12 cellular contexts compared by ENCODE assay signal in genomic region chr1:29793653-29794348, GRCh38.
DNase-seq lines count a peak whose midpoint lies in the region; ATAC-seq, FAIRE-seq and TF ChIP-seq lines count a peak whose summit lies in the region.
"Had no signal": no experiment of that assay in that cellular context is flagged by ENCODE, and none has a peak within 500 bp of the region (broad histone marks: within the 10 kb centered on the region; RNA-seq: fewer than 3 reads in every experiment).

No MANE protein-coding gene starts in this region.

- in situ Hi-C loops in K562 (cut with MboI) = loop anchor here (10.0 kb wide), 1 partner anchor 291 kb away; no protein-coding TSS in a partner anchor

- TF ChIP-seq EP300 in K562 (IDR thresholded peaks at IDR 0.05; ENCODE audit: low read length) = no peak

- no peak overlapping the region for H3K27ac Mint-ChIP-seq in activated CD8-positive, alpha-beta memory T cell treated with anti-CD3 and anti-CD28 coated beads, Interleukin-2, amount 10 ng/mL, durations not matched to agents 7 days and 5 days
- peak overlapping the region; percentile 44 for H3K27ac Mint-ChIP-seq in type B pancreatic cell
- H3K27ac Mint-ChIP-seq: CD8-positive, alpha-beta memory T cell had no signal

- H3K27me3 Mint-ChIP-seq in activated CD8-positive, alpha-beta memory T cell treated with anti-CD3 and anti-CD28 coated beads, Interleukin-2, amount 10 ng/mL, durations not matched to agents 7 days and 5 days = no peaks in the 10 kb centered on the region
- H3K27me3 Mint-ChIP-seq in type B pancreatic cell = peaks cover 4% of the 10 kb centered on the region

- no peaks in the 10 kb centered on the region for H3K9me3 ChIP-seq in K562 (replicated peaks; ENCODE audit: control insufficient read depth, insufficient read depth, low read depth, low read length)
- H3K9me3 ChIP-seq: SJCRH30 had no signal

- H3K9ac ChIP-seq in K562 (ENCODE audit: insufficient read depth in 1 of 2, low read depth in 2 of 2, low read length in 2 of 2) = no peak overlapping the region
- H3K9ac ChIP-seq: KMS-11 had no signal

- no peaks in the 10 kb centered on the region for H3K36me3 ChIP-seq in K562 (ENCODE audit: control insufficient read depth, insufficient read depth, low read length)
- H3K36me3 ChIP-seq: SJCRH30 had no signal

- no peak for TF ChIP-seq CTCF in K562 (IDR thresholded peaks at IDR 0.05 in 2 of 3, conservative IDR thresholded peaks at IDR 0.05 in 1 of 3; ENCODE audit: insufficient read depth in 2 of 3, low read depth in 1 of 3, low read length in 3 of 3)
- TF ChIP-seq CTCF in type B pancreatic cell (conservative IDR thresholded peaks at IDR 0.05) = no peak

- H3K27ac ChIP-seq in K562 (ENCODE audit: extremely low read depth, low read depth, low read length) = no peak overlapping the region
- H3K27ac ChIP-seq: KMS-11, SJCRH30 had no signal

- TF ChIP-seq POLR2A in K562 (conservative IDR thresholded peaks at IDR 0.05) = no peak

- no peaks in the 10 kb centered on the region for H3K79me2 ChIP-seq in K562 (ENCODE audit: control insufficient read depth, insufficient read depth, low read length)

- H4K20me1 ChIP-seq in K562 (replicated peaks; ENCODE audit: control insufficient read depth, insufficient read depth, low read length) = no peaks in the 10 kb centered on the region

- no peaks in the 10 kb centered on the region for H3K4me1 Mint-ChIP-seq in activated CD8-positive, alpha-beta memory T cell treated with anti-CD3 and anti-CD28 coated beads, Interleukin-2, amount 10 ng/mL, durations not matched to agents 7 days and 5 days
- H3K4me1 Mint-ChIP-seq in type B pancreatic cell (ENCODE audit: unreplicated experiment) = peaks cover 6% of the 10 kb centered on the region
- H3K4me1 Mint-ChIP-seq: CD8-positive, alpha-beta memory T cell had no signal

- no TSS peak for BruUV-seq in K562 (replicated peaks; lab: Mats Ljungman, UMichigan)

- no peaks in the 10 kb centered on the region for H3K27me3 ChIP-seq in K562 (ENCODE audit: control insufficient read depth in 2 of 2, insufficient read depth in 2 of 2, low read length in 2 of 2)
- H3K27me3 ChIP-seq: SJCRH30 had no signal

- H3K36me3 Mint-ChIP-seq in activated CD8-positive, alpha-beta memory T cell treated with anti-CD3 and anti-CD28 coated beads, Interleukin-2, amount 10 ng/mL, durations not matched to agents 7 days and 5 days = no peaks in the 10 kb centered on the region
- no peaks in the 10 kb centered on the region for H3K36me3 Mint-ChIP-seq in type B pancreatic cell
- H3K36me3 Mint-ChIP-seq: CD8-positive, alpha-beta memory T cell had no signal

- no peak overlapping the region for H3K4me3 ChIP-seq in K562
- H3K4me3 ChIP-seq: SJCRH30 had no signal

- FAIRE-seq in K562 (lab: Jason Lieb, UNC) = no peak
- FAIRE-seq: G401.6 had no signal

- no peak for ATAC-seq in activated CD8-positive, alpha-beta memory T cell treated with anti-CD3 and anti-CD28 coated beads, Interleukin-2, amount 10 ng/mL, durations not matched to agents 7 days and 5 days
- ATAC-seq in K562 (peak; percentile 59), GM18909 (IDR thresholded peaks at IDR 0.05; ENCODE audit: poor library complexity, unreplicated experiment) (no peak)

- intact Hi-C loops in K562 (cut with micrococcal nuclease) = loop anchor here (1.0 to 5.0 kb wide), 4 partner anchors 56 to 586 kb away; no protein-coding TSS in a partner anchor

- H3K9me1 ChIP-seq in K562 (ENCODE audit: control insufficient read depth, insufficient read depth, low read length) = no peaks in the 10 kb centered on the region

- 5% methylated on average over 8 of the region's 8 CpGs for WGBS in K562 (ENCODE audit: insufficient coverage, low coverage, missing lambda C conversion rate)

- no peaks in the 10 kb centered on the region for H3K4me1 ChIP-seq in K562 (replicated peaks in 1 of 2; ENCODE audit: control insufficient read depth in 2 of 2, insufficient read depth in 2 of 2, low read length in 2 of 2)
- H3K4me1 ChIP-seq: SJCRH30 had no signal

- POLR2A ChIA-PET in HEK293T (lab: Yijun Ruan, JAX) (no interaction called here), K562 (lab: Yijun Ruan, JAX) (interaction anchor here (0.8 kb wide), 1 partner anchor 11 kb away, joined by 5 read pairs; no protein-coding TSS in a partner anchor)

- TF ChIP-seq RAD21 in K562 (CRISPR knock-in tag; conservative IDR thresholded peaks at IDR 0.05 in 1 of 2, IDR thresholded peaks at IDR 0.05 in 1 of 2) = no peak

- CTCF ChIA-PET in activated CD8-positive, alpha-beta memory T cell treated with anti-CD3 and anti-CD28 coated beads, Interleukin-2, amount 10 ng/mL, durations not matched to agents 7 days and 5 days (lab: Charles Lee) = interaction anchor here (0.8 to 2.9 kb wide), 8 partner anchors 10 to 587 kb away, joined by 3 to 20 read pairs (median 4); no protein-coding TSS in a partner anchor
- CTCF ChIA-PET in HEK293T (lab: Yijun Ruan, JAX) (interaction anchor here (0.6 to 1.1 kb wide), 8 partner anchors 12 to 553 kb away, joined by 3 to 5 read pairs (median 4); no protein-coding TSS in a partner anchor), K562 (lab: Yijun Ruan, JAX; ENCODE audit: low intra/inter-chr PET ratio) (interaction anchor here (0.9 to 1.7 kb wide), 4 partner anchors 55 to 586 kb away, joined by 3 to 23 read pairs (median 4); no protein-coding TSS in a partner anchor)

- H3K4me3 Mint-ChIP-seq in activated CD8-positive, alpha-beta memory T cell treated with anti-CD3 and anti-CD28 coated beads, Interleukin-2, amount 10 ng/mL, durations not matched to agents 7 days and 5 days = no peak overlapping the region
- H3K4me3 Mint-ChIP-seq in type B pancreatic cell = no peak overlapping the region
- H3K4me3 Mint-ChIP-seq: CD8-positive, alpha-beta memory T cell had no signal

- no peak overlapping the region for H3K4me2 ChIP-seq in K562 (ENCODE audit: insufficient read depth, low read length)
- H3K4me2 ChIP-seq: KMS-11 had no signal

- DNase-seq in activated CD8-positive, alpha-beta memory T cell treated with anti-CD3 and anti-CD28 coated beads, Interleukin-2, amount 10 ng/mL, durations not matched to agents 7 days and 5 days = peak; percentile 11
- no peak for DNase-seq in activated CD8-positive, alpha-beta memory T cell treated with anti-CD3 and anti-CD28 coated beads, Interleukin-2, amount 50 U/mL, for 48 hours
- DNase-seq in HEK293T (ENCODE audit: extremely low spot score) (peak; percentile 4), K562 (ENCODE audit: extremely low read depth in 1 of 4, low spot score in 3 of 4) (no peak), type B pancreatic cell (ENCODE audit: extremely low spot score, unreplicated experiment) (no peak), COLO668 (lab: John Stamatoyannopoulos, UW; ENCODE audit: unreplicated experiment) (no peak), COR-L47 (lab: John Stamatoyannopoulos, UW) (no peak)

- H3K9me3 Mint-ChIP-seq in activated CD8-positive, alpha-beta memory T cell treated with anti-CD3 and anti-CD28 coated beads, Interleukin-2, amount 10 ng/mL, durations not matched to agents 7 days and 5 days (ENCODE audit: low read depth) = no peaks in the 10 kb centered on the region
- peaks cover 5% of the 10 kb centered on the region for H3K9me3 Mint-ChIP-seq in type B pancreatic cell

- H2AFZ ChIP-seq in K562 (ENCODE audit: low read depth, low read length) = no peak overlapping the region

TF ChIP-seq in HEK293T, 16 proteins besides CTCF, POLR2A, EP300 and RAD21:
- TF ChIP-seq ZNF384 (IDR thresholded peaks at IDR 0.05) (no peak), CTBP1 (IDR thresholded peaks at IDR 0.05; ENCODE audit: borderline replicate concordance) (no peak), FOXK2 (IDR thresholded peaks at IDR 0.05) (no peak), TARDBP (IDR thresholded peaks at IDR 0.05) (no peak), FOXM1 (IDR thresholded peaks at IDR 0.05; ENCODE audit: borderline replicate concordance) (no peak), L3MBTL2 (conservative IDR thresholded peaks at IDR 0.05) (no peak), SUZ12 (IDR thresholded peaks at IDR 0.05) (no peak), ELF4 (IDR thresholded peaks at IDR 0.05) (no peak), HDGF (IDR thresholded peaks at IDR 0.05; ENCODE audit: borderline replicate concordance) (no peak), PKNOX1 (IDR thresholded peaks at IDR 0.05) (no peak), NFRKB (IDR thresholded peaks at IDR 0.05) (no peak)

TF ChIP-seq in K562, 482 proteins besides CTCF, POLR2A, EP300 and RAD21:
- TF ChIP-seq RAD51 (IDR thresholded peaks at IDR 0.05; ENCODE audit: borderline replicate concordance, low read depth) = peak; percentile 67
- no peak for TF ChIP-seq ARNT (IDR thresholded peaks at IDR 0.05)
- no peak for TF ChIP-seq ZFX (CRISPR knock-in tag; IDR thresholded peaks at IDR 0.05)
- TF ChIP-seq USF2 (CRISPR knock-in tag; IDR thresholded peaks at IDR 0.05) = peak; percentile 74

Comparison
In these comparisons a context has a peak if more than half of its experiments do, and no peak if none do; other contexts are left out.
1. DNase-seq: peak in activated CD8-positive, alpha-beta memory T cell treated with anti-CD3 and anti-CD28 coated beads, Interleukin-2, amount 10 ng/mL, durations not matched to agents 7 days and 5 days (single experiment) and HEK293T (single experiment); none in activated CD8-positive, alpha-beta memory T cell treated with anti-CD3 and anti-CD28 coated beads, Interleukin-2, amount 50 U/mL, for 48 hours (single experiment), K562 (0 of 4), type B pancreatic cell (single experiment), COLO668 (single experiment) and COR-L47 (single experiment).